Comparison of ENCODE assay signal across 8 cellular contexts in genomic region chr19:4343056-4343844, GRCh38. TPM values are rescaled to one million over a fixed set of nuclear protein-coding genes. Genes with fewer than 3 reads are reported as not detected.
A peak's percentile ranks its signal among the peaks of the same experiment; 100 is the strongest.
DNase-seq lines count a peak whose midpoint lies in the region; ATAC-seq and TF ChIP-seq lines count a peak whose summit lies in the region.

A gene with protein sequence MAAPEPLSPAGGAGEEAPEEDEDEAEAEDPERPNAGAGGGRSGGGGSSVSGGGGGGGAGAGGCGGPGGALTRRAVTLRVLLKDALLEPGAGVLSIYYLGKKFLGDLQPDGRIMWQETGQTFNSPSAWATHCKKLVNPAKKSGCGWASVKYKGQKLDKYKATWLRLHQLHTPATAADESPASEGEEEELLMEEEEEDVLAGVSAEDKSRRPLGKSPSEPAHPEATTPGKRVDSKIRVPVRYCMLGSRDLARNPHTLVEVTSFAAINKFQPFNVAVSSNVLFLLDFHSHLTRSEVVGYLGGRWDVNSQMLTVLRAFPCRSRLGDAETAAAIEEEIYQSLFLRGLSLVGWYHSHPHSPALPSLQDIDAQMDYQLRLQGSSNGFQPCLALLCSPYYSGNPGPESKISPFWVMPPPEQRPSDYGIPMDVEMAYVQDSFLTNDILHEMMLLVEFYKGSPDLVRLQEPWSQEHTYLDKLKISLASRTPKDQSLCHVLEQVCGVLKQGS (plus strand): TSS chr19:4343562. CDS start chr19:4343594, 32 bp downstream.

- H3K36me3 ChIP-seq in prostate gland (no peaks in the 10 kb centered on the region), urinary bladder (ENCODE audit: insufficient read depth) (no peaks in the 10 kb centered on the region)

- H3K9me3 Mint-ChIP-seq in HFFc6, result no peaks in the 10 kb centered on the region

- no peaks in the 10 kb centered on the region for H3K36me3 Mint-ChIP-seq in HFFc6 (ENCODE audit: low read depth)

- peak; percentile 92 to 93 for ATAC-seq in left cardiac atrium

- peak; percentile 95 for DNase-seq in GM10266 (ENCODE audit: extremely low spot score)
- peak; percentile 31 for DNase-seq in HFFc6
- DNase-seq in NCI-H1092 (lab: John Stamatoyannopoulos, UW), result peak; percentile 85
- peak; percentile 80 to 91 (median 88) for DNase-seq in T-helper 1 cell
- DNase-seq in left cardiac atrium, result peak; percentile 95
- peak; percentile 91 for DNase-seq in prostate gland (ENCODE audit: low spot score)

- WGBS in adipose tissue, 3 donors, result 0 to 1% (median 1%) methylated on average over 48 to 80 of the region's 80 CpGs
- WGBS in prostate gland, result under 1% methylated on average over 58 of the region's 80 CpGs
- WGBS in urinary bladder, result under 1% methylated on average over 80 of the region's 80 CpGs

- peak; percentile 78 for TF ChIP-seq POLR2A in prostate gland (IDR thresholded peaks at IDR 0.05)

- peaks cover 2% of the 10 kb centered on the region for H3K27me3 Mint-ChIP-seq in HFFc6 (ENCODE audit: insufficient read depth)

- peak within 1 kb of the TSS; percentile 82 for H3K27ac Mint-ChIP-seq in HFFc6

- peak within 1 kb of the TSS; percentile 30 for H3K27ac ChIP-seq in adipose tissue (ENCODE audit: low read depth, low read length)
- peak within 1 kb of the TSS; percentile 93 for H3K27ac ChIP-seq in prostate gland
- peak within 1 kb of the TSS; percentile 91 for H3K27ac ChIP-seq in urinary bladder (ENCODE audit: low read depth)

- no peaks in the 10 kb centered on the region for H3K9me3 ChIP-seq in prostate gland

- H3K4me3 ChIP-seq in prostate gland (peak within 1 kb of the TSS; percentile 65 to 97), urinary bladder (ENCODE audit: low read depth, low read length) (peak within 1 kb of the TSS; percentile 98)

- no peaks in the 10 kb centered on the region for H3K27me3 ChIP-seq in prostate gland (replicated peaks; ENCODE audit: insufficient read depth)

- peaks cover 11% of the 10 kb centered on the region for H3K4me1 Mint-ChIP-seq in HFFc6 (ENCODE audit: low read depth)

- peak within 1 kb of the TSS; percentile 93 for H3K4me3 Mint-ChIP-seq in HFFc6

- TF ChIP-seq CTCF in GM10266 (IDR thresholded peaks at IDR 0.05; ENCODE audit: control insufficient read depth, insufficient read depth, low read depth, missing control alignments) (no peak), HFFc6 (IDR thresholded peaks at IDR 0.05) (peak; percentile 54), prostate gland (IDR thresholded peaks at IDR 0.05) (peak in 2 of 4 experiments; percentile 3 to 43)

- intact Hi-C loops in left cardiac atrium (cut with DNase I), result no loop called here
- intact Hi-C loops in prostate gland (cut with DNase I), result loop anchor here (5.0 kb wide), 1 partner anchor 59 kb away; the partner anchor contains the start of genes CHAF1A and SH3GL1

- H3K4me1 ChIP-seq in prostate gland (replicated peaks), result peaks cover 5% of the 10 kb centered on the region
- H3K4me1 ChIP-seq in urinary bladder (ENCODE audit: insufficient read depth), result peaks cover 1% of the 10 kb centered on the region

RNA-seq across cellular contexts. Expression of the gene that starts here (rescaled TPM):
- total RNA-seq in HFFc6 (2021; fragmentation: NEBNext Ultra II Directional; extraction: Animal tissue kit (Norgen Biotek cat#: 25700)), result 10 to 100 TPM; 11.7 to 15.0 (median 12.1) TPM
- polyA plus RNA-seq in adipose tissue (10 to 100 TPM; 12.0 to 21.6 (median 17.2) TPM), urinary bladder (24.5 TPM)
- total RNA-seq in left cardiac atrium (10 to 100 TPM; 21.1 to 22.3 TPM), prostate gland (10 to 100 TPM; 12.5 to 18.2 TPM), urinary bladder (7.2 TPM)

Comparison
In these comparisons a context has a peak if more than half of its experiments do, and no peak if none do; other contexts are left out.
1. Peak in every context shown above with its lines: DNase-seq, ATAC-seq, H3K4me3 ChIP-seq and H3K27ac ChIP-seq.
2. DNase-seq: peak in every context shown above with its lines; median percentile 95 in GM10266; 95 in left cardiac atrium; 91 in prostate gland; 88 in T-helper 1 cell; 85 in NCI-H1092; 31 in HFFc6.
3. H3K27ac ChIP-seq: peak in every context shown above with its lines; median percentile 93 in prostate gland; 91 in urinary bladder; 30 in adipose tissue.